In the genomic region with DNA sequence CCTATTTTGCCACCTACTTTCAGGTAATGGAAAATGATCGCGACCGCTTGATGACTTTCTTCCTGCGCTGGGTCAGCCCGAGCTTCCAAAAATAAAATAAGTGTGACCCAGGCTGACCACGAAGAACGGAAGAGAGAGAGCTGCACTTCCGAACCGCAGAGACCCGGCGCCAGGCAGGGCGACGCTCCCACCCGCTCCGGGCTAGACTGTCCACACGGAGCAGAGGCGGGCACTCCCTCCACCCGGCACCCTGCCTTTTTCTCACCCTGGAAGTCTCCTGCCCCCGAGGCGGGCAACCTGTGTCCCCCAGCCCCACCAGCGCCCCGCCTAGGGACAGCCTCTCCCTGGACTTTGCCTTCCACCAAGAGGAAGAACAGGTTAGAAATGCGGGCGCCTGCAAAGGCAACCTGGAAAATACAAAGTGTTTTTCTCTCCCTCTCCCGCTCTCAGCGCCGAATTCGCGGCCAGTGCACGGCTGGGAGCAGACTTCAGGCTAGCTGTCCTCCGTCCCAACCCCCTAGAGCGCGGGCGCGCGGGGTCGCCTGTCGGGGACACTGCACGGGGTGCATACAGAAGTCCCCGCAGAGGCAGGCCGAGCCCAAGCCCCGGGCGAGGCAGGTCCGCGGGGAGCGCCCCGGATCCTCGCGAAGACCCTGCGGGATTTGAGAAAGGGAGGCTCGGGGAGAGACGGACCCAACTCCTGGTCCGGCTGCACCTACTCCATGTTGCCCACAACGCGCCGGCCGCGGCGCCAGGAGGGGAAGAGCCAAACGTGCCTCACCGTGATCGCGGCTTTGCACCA, we compare ENCODE assay signal across 1 cellular context.
TF ChIP-seq lines count a peak whose summit lies in the region.

No MANE protein-coding gene starts in this region.

TF ChIP-seq in GM12878, 131 proteins besides CTCF, POLR2A, EP300 and RAD21 (continued from another document and continues in another):
- TF ChIP-seq, protein P1, sequence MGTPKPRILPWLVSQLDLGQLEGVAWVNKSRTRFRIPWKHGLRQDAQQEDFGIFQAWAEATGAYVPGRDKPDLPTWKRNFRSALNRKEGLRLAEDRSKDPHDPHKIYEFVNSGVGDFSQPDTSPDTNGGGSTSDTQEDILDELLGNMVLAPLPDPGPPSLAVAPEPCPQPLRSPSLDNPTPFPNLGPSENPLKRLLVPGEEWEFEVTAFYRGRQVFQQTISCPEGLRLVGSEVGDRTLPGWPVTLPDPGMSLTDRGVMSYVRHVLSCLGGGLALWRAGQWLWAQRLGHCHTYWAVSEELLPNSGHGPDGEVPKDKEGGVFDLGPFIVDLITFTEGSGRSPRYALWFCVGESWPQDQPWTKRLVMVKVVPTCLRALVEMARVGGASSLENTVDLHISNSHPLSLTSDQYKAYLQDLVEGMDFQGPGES (IDR thresholded peaks at IDR 0.05), result no peak
- TF ChIP-seq EED (IDR thresholded peaks at IDR 0.05; ENCODE audit: low read depth), result peak; percentile 51
- no peak for TF ChIP-seq POU2F2 (IDR thresholded peaks at IDR 0.05; ENCODE audit: borderline replicate concordance, low read depth, low read length)
- no peak for TF ChIP-seq SREBF2 (IDR thresholded peaks at IDR 0.05; ENCODE audit: low read length)
- TF ChIP-seq HCFC1 (IDR thresholded peaks at IDR 0.05; ENCODE audit: low read length), result no peak; the same call in 1 of the 2 replicates
- TF ChIP-seq, protein P2, sequence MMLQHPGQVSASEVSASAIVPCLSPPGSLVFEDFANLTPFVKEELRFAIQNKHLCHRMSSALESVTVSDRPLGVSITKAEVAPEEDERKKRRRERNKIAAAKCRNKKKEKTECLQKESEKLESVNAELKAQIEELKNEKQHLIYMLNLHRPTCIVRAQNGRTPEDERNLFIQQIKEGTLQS (IDR thresholded peaks at IDR 0.05; ENCODE audit: borderline replicate concordance, extremely low read depth, low read depth, low read length), result no peak
- TF ChIP-seq SRF (IDR thresholded peaks at IDR 0.05; ENCODE audit: low read depth in 2 of 2, low read length in 2 of 2), result no peak
- TF ChIP-seq, protein P3, sequence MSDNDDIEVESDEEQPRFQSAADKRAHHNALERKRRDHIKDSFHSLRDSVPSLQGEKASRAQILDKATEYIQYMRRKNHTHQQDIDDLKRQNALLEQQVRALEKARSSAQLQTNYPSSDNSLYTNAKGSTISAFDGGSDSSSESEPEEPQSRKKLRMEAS (IDR thresholded peaks at IDR 0.05; ENCODE audit: low read depth, low read length), result peak; percentile 49; the same call in 1 of the 2 replicates
- TF ChIP-seq ZSCAN29 (IDR thresholded peaks at IDR 0.05), result no peak; the same call in 1 of the 2 replicates
- no peak for TF ChIP-seq SPI1 (IDR thresholded peaks at IDR 0.05; ENCODE audit: borderline replicate concordance, insufficient read depth, low read depth, low read length)
- no peak for TF ChIP-seq RELA (IDR thresholded peaks at IDR 0.05; ENCODE audit: borderline replicate concordance, partially characterized antibody)
- no peak for TF ChIP-seq DPF2 (IDR thresholded peaks at IDR 0.05)
- TF ChIP-seq, protein P4, sequence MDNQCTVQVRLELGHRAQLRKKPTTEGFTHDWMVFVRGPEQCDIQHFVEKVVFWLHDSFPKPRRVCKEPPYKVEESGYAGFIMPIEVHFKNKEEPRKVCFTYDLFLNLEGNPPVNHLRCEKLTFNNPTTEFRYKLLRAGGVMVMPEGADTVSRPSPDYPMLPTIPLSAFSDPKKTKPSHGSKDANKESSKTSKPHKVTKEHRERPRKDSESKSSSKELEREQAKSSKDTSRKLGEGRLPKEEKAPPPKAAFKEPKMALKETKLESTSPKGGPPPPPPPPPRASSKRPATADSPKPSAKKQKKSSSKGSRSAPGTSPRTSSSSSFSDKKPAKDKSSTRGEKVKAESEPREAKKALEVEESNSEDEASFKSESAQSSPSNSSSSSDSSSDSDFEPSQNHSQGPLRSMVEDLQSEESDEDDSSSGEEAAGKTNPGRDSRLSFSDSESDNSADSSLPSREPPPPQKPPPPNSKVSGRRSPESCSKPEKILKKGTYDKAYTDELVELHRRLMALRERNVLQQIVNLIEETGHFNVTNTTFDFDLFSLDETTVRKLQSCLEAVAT (IDR thresholded peaks at IDR 0.05), result peak; percentile 80; the same call in 1 of the 2 replicates
- peak; percentile 67; the same call in 1 of the 2 replicates for TF ChIP-seq MEF2A (IDR thresholded peaks at IDR 0.05; ENCODE audit: insufficient read depth, low read depth, low read length)
- no peak for TF ChIP-seq SMAD5 (IDR thresholded peaks at IDR 0.05; ENCODE audit: low read depth)
- no peak for TF ChIP-seq MYB (IDR thresholded peaks at IDR 0.05; ENCODE audit: borderline replicate concordance, low read depth, low read length)
- no peak for TF ChIP-seq STAT1 (conservative IDR thresholded peaks at IDR 0.05)
- no peak for TF ChIP-seq STAT3 (IDR thresholded peaks at IDR 0.05; ENCODE audit: low read depth, low read length)
- TF ChIP-seq BCL11A (IDR thresholded peaks at IDR 0.05; ENCODE audit: low read depth, low read length), result 0 out of 2 replicates have a peak, but pooled peaks have one; percentile 14
- no peak for TF ChIP-seq MTA3 (IDR thresholded peaks at IDR 0.05; ENCODE audit: borderline replicate concordance, low read length)
- TF ChIP-seq ASH2L (IDR thresholded peaks at IDR 0.05; ENCODE audit: borderline replicate concordance, low read depth), result no peak
- no peak for TF ChIP-seq YY1 (IDR thresholded peaks at IDR 0.05; ENCODE audit: low read depth, low read length)
- TF ChIP-seq PML (IDR thresholded peaks at IDR 0.05; ENCODE audit: low read length), result no peak
- TF ChIP-seq, protein P5, sequence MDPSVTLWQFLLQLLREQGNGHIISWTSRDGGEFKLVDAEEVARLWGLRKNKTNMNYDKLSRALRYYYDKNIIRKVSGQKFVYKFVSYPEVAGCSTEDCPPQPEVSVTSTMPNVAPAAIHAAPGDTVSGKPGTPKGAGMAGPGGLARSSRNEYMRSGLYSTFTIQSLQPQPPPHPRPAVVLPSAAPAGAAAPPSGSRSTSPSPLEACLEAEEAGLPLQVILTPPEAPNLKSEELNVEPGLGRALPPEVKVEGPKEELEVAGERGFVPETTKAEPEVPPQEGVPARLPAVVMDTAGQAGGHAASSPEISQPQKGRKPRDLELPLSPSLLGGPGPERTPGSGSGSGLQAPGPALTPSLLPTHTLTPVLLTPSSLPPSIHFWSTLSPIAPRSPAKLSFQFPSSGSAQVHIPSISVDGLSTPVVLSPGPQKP (IDR thresholded peaks at IDR 0.05; ENCODE audit: low read depth, low read length), result no peak
- TF ChIP-seq SIN3A (IDR thresholded peaks at IDR 0.05; ENCODE audit: low read depth, low read length), result peak; percentile 26; the same call in 1 of the 2 replicates
- TF ChIP-seq, protein P6, sequence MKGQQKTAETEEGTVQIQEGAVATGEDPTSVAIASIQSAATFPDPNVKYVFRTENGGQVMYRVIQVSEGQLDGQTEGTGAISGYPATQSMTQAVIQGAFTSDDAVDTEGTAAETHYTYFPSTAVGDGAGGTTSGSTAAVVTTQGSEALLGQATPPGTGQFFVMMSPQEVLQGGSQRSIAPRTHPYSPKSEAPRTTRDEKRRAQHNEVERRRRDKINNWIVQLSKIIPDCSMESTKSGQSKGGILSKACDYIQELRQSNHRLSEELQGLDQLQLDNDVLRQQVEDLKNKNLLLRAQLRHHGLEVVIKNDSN (IDR thresholded peaks at IDR 0.05; ENCODE audit: borderline replicate concordance, extremely low read length, insufficient read depth, low read depth, low read length), result no peak
- TF ChIP-seq GATAD2B (conservative IDR thresholded peaks at IDR 0.05; ENCODE audit: low read depth), result 0 out of 2 replicates have a peak, but pooled peaks have one; percentile 32
- TF ChIP-seq TBL1XR1 (IDR thresholded peaks at IDR 0.05; ENCODE audit: low read depth, low read length), result no peak
- TF ChIP-seq, protein P7, sequence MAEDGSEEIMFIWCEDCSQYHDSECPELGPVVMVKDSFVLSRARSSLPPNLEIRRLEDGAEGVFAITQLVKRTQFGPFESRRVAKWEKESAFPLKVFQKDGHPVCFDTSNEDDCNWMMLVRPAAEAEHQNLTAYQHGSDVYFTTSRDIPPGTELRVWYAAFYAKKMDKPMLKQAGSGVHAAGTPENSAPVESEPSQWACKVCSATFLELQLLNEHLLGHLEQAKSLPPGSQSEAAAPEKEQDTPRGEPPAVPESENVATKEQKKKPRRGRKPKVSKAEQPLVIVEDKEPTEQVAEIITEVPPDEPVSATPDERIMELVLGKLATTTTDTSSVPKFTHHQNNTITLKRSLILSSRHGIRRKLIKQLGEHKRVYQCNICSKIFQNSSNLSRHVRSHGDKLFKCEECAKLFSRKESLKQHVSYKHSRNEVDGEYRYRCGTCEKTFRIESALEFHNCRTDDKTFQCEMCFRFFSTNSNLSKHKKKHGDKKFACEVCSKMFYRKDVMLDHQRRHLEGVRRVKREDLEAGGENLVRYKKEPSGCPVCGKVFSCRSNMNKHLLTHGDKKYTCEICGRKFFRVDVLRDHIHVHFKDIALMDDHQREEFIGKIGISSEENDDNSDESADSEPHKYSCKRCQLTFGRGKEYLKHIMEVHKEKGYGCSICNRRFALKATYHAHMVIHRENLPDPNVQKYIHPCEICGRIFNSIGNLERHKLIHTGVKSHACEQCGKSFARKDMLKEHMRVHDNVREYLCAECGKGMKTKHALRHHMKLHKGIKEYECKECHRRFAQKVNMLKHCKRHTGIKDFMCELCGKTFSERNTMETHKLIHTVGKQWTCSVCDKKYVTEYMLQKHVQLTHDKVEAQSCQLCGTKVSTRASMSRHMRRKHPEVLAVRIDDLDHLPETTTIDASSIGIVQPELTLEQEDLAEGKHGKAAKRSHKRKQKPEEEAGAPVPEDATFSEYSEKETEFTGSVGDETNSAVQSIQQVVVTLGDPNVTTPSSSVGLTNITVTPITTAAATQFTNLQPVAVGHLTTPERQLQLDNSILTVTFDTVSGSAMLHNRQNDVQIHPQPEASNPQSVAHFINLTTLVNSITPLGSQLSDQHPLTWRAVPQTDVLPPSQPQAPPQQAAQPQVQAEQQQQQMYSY (CRISPR knock-in tag; IDR thresholded peaks at IDR 0.05), result no peak
- TF ChIP-seq NR2F1 (conservative IDR thresholded peaks at IDR 0.05), result peak; percentile 85
- TF ChIP-seq, protein P8, sequence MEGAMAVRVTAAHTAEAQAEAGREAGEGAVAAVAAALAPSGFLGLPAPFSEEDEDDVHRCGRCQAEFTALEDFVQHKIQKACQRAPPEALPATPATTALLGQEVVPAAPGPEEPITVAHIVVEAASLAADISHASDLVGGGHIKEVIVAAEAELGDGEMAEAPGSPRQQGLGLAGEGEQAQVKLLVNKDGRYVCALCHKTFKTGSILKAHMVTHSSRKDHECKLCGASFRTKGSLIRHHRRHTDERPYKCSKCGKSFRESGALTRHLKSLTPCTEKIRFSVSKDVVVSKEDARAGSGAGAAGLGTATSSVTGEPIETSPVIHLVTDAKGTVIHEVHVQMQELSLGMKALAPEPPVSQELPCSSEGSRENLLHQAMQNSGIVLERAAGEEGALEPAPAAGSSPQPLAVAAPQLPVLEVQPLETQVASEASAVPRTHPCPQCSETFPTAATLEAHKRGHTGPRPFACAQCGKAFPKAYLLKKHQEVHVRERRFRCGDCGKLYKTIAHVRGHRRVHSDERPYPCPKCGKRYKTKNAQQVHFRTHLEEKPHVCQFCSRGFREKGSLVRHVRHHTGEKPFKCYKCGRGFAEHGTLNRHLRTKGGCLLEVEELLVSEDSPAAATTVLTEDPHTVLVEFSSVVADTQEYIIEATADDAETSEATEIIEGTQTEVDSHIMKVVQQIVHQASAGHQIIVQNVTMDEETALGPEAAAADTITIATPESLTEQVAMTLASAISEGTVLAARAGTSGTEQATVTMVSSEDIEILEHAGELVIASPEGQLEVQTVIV (IDR thresholded peaks at IDR 0.05; ENCODE audit: borderline replicate concordance, partially characterized antibody), result no peak
- TF ChIP-seq, protein P9, sequence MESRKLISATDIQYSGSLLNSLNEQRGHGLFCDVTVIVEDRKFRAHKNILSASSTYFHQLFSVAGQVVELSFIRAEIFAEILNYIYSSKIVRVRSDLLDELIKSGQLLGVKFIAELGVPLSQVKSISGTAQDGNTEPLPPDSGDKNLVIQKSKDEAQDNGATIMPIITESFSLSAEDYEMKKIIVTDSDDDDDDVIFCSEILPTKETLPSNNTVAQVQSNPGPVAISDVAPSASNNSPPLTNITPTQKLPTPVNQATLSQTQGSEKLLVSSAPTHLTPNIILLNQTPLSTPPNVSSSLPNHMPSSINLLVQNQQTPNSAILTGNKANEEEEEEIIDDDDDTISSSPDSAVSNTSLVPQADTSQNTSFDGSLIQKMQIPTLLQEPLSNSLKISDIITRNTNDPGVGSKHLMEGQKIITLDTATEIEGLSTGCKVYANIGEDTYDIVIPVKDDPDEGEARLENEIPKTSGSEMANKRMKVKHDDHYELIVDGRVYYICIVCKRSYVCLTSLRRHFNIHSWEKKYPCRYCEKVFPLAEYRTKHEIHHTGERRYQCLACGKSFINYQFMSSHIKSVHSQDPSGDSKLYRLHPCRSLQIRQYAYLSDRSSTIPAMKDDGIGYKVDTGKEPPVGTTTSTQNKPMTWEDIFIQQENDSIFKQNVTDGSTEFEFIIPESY (IDR thresholded peaks at IDR 0.05), result no peak
- TF ChIP-seq, protein P10, sequence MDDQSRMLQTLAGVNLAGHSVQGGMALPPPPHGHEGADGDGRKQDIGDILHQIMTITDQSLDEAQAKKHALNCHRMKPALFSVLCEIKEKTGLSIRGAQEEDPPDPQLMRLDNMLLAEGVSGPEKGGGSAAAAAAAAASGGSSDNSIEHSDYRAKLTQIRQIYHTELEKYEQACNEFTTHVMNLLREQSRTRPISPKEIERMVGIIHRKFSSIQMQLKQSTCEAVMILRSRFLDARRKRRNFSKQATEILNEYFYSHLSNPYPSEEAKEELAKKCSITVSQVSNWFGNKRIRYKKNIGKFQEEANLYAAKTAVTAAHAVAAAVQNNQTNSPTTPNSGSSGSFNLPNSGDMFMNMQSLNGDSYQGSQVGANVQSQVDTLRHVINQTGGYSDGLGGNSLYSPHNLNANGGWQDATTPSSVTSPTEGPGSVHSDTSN (IDR thresholded peaks at IDR 0.05; ENCODE audit: insufficient replicate concordance, low read depth, low read length), result no peak
- no peak for TF ChIP-seq NFIC (IDR thresholded peaks at IDR 0.05; ENCODE audit: low read depth, low read length)
- TF ChIP-seq EGR1 (IDR thresholded peaks at IDR 0.05; ENCODE audit: borderline replicate concordance in 1 of 2, low read depth in 2 of 2, low read length in 2 of 2), result peak in 1 of 2 experiments; percentile 19; a peak in 1 of 3 replicates
- no peak for TF ChIP-seq KDM1A (IDR thresholded peaks at IDR 0.05; ENCODE audit: borderline replicate concordance)
- TF ChIP-seq TCF12 (IDR thresholded peaks at IDR 0.05; ENCODE audit: low read depth, low read length), result no peak
